14 cellular contexts compared by ENCODE assay signal in the genomic region with DNA sequence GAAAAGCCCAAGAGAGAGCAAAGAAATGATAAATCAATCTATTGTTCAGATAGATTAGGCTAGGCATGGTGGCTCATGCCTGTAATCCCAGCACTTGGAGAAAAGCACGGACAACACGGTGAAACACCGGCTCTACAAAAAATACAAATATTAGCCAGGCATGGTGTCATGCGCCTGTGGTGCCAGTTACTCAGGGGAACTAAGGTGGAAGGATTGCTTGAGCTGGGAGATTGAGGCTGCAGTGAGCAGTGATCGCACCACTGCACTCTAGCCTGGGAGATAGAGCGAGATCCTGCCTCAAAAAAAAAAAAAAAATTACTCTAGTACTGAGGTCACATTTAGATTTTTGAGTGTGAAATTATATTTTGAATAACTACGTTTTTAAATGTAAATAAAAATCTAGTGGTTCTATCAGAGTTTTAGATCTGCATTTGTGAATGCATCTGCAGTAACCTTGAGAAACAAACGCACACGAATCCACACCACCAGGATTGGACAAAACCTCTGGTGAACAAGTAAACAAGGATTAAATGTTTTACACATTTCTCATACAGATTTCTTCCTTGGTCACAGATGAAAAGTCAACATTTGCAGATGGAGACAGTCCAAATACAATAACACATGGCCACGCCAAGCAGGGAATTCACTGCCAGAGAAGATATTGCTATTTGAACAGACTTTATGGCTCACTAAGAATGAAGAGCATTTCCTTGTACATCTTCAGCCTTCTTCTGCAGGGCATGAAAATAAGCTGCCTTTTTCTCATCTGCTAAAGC.
DNase-seq lines count a peak whose midpoint lies in the region; ATAC-seq, FAIRE-seq and TF ChIP-seq lines count a peak whose summit lies in the region.
"Had no signal": no experiment of that assay in that cellular context is flagged by ENCODE, and none has a peak within 500 bp of the region (broad histone marks: within the 10 kb centered on the region; RNA-seq: fewer than 3 reads in every experiment).

No MANE protein-coding gene starts in this region.

- TF ChIP-seq CTCF in Peyer's patch (IDR thresholded peaks at IDR 0.05), result no peak

- no peak overlapping the region for H3K4me3 Mint-ChIP-seq in activated T-cell treated with anti-CD3 and anti-CD28 coated beads, Interleukin-2, amount 50 U/mL, for 4 hours
- H3K4me3 Mint-ChIP-seq: neural crest cell had no signal

- no peaks in the 10 kb centered on the region for H3K27me3 ChIP-seq in small intestine (ENCODE audit: control insufficient read depth in 2 of 2, insufficient read depth in 2 of 2, low read length in 2 of 2)
- H3K27me3 ChIP-seq in Peyer's patch, result no peaks in the 10 kb centered on the region
- H3K27me3 ChIP-seq: adrenal gland had no signal

- DNase-seq in NCI-H2107 treated with DMSO at 0.1 percent for 48 hours (lab: John Stamatoyannopoulos, UW; ENCODE audit: unreplicated experiment), result peak; percentile 3
- DNase-seq in NCI-H2107 (lab: John Stamatoyannopoulos, UW), result no peak
- DNase-seq in NCI-H69 (lab: John Stamatoyannopoulos, UW), result peak; percentile 95
- DNase-seq in fibroblast of peridontal ligament (ENCODE audit: extremely low read depth), result peak; percentile 80
- DNase-seq in small intestine, result peak; percentile 0
- no peak for DNase-seq in activated T-cell treated with anti-CD3 and anti-CD28 coated beads, Interleukin-2, amount 50 U/mL, for 4 hours
- DNase-seq in central memory CD4-positive, alpha-beta T cell, result no peak
- no peak for DNase-seq in Peyer's patch
- DNase-seq: hippocampal formation, SIG-M5 had no signal

- no peak overlapping the region for H3K4me3 ChIP-seq in small intestine (ENCODE audit: low read depth in 1 of 2, low read length in 2 of 2)
- H3K4me3 ChIP-seq in Peyer's patch, result no peak overlapping the region
- H3K4me3 ChIP-seq: adrenal gland had no signal

- no peak for TF ChIP-seq POLR2A in Peyer's patch (IDR thresholded peaks at IDR 0.05)

- no peak overlapping the region for H3K27ac ChIP-seq in small intestine (ENCODE audit: low read depth in 1 of 2, low read length in 1 of 2)
- H3K27ac ChIP-seq in Peyer's patch, result no peak overlapping the region
- H3K27ac ChIP-seq: adrenal gland, KMS-11 had no signal

- ATAC-seq in activated T-cell treated with anti-CD3 and anti-CD28 coated beads, Interleukin-2, amount 50 U/mL, for 4 hours, result no peak

- WGBS in small intestine, 3 donors, result 60 to 68% (median 63%) methylated on average over 10 of the region's 10 CpGs

- H3K4me1 ChIP-seq in small intestine (ENCODE audit: control insufficient read depth in 2 of 2, insufficient read depth in 1 of 2, low read depth in 1 of 2, low read length in 1 of 2) (no peaks in the 10 kb centered on the region), Peyer's patch (no peaks in the 10 kb centered on the region)
- H3K4me1 ChIP-seq: adrenal gland had no signal

- H3K9me3 ChIP-seq in small intestine (ENCODE audit: control insufficient read depth, low read depth) (no peaks in the 10 kb centered on the region), Peyer's patch (no peaks in the 10 kb centered on the region)
- H3K9me3 ChIP-seq: adrenal gland had no signal

- no peaks in the 10 kb centered on the region for H3K36me3 Mint-ChIP-seq in activated T-cell treated with anti-CD3 and anti-CD28 coated beads, Interleukin-2, amount 50 U/mL, for 4 hours (ENCODE audit: insufficient read depth)

- no peaks in the 10 kb centered on the region for H3K36me3 ChIP-seq in small intestine (ENCODE audit: control insufficient read depth in 2 of 2, insufficient read depth in 2 of 2, low read length in 2 of 2)
- no peaks in the 10 kb centered on the region for H3K36me3 ChIP-seq in Peyer's patch
- H3K36me3 ChIP-seq: adrenal gland had no signal

- no peaks in the 10 kb centered on the region for H3K4me1 Mint-ChIP-seq in activated T-cell treated with anti-CD3 and anti-CD28 coated beads, Interleukin-2, amount 50 U/mL, for 4 hours (ENCODE audit: low read depth)

- FAIRE-seq in small intestine (lab: Jason Lieb, UNC), result no peak
- FAIRE-seq: urothelium cell line had no signal

- H3K27me3 Mint-ChIP-seq in activated T-cell treated with anti-CD3 and anti-CD28 coated beads, Interleukin-2, amount 50 U/mL, for 4 hours (ENCODE audit: low read depth), result no peaks in the 10 kb centered on the region

- peaks cover 9% of the 10 kb centered on the region for H3K9me3 Mint-ChIP-seq in activated T-cell treated with anti-CD3 and anti-CD28 coated beads, Interleukin-2, amount 50 U/mL, for 4 hours

Comparison
In these comparisons a context has a peak if more than half of its experiments do, and no peak if none do; other contexts are left out.
1. DNase-seq: peak in NCI-H2107 treated with DMSO at 0.1 percent for 48 hours (single experiment), NCI-H69 (single experiment), fibroblast of peridontal ligament (single experiment) and small intestine (single experiment); none in NCI-H2107 (single experiment), activated T-cell treated with anti-CD3 and anti-CD28 coated beads, Interleukin-2, amount 50 U/mL, for 4 hours (single experiment), central memory CD4-positive, alpha-beta T cell (single experiment) and Peyer's patch (0 of 3).